Comparison of ENCODE assay signal across 10 cellular contexts in the genomic region with DNA sequence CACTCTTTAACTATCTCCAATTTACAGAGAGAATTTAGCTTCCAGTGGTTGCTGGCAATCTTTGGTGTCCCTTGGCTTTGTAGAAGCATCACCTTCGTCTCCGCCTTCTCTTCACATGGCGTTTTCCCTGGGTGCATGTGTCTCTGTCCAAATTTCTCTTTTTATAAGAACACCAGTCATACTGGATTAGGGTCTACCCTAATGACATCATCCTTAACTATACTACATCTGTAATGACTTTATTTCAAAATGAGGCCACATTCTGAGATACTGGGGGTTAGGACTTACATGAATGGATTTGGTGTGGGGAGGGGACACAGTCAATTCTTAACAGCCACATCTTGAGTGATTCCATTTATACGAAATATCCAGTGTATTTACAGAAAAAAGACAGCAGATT. TPM values are rescaled to one million over a fixed set of nuclear protein-coding genes. Genes with fewer than 3 reads are reported as not detected.
"Had no signal": no experiment of that assay in that cellular context is flagged by ENCODE, and none has a peak within 500 bp of the region (broad histone marks: within the 10 kb centered on the region; RNA-seq: fewer than 3 reads in every experiment).

No MANE protein-coding gene starts in this region.

- ATAC-seq: GM23338, K562 had no signal

- H2AFZ ChIP-seq: GM23338 had no signal

- DNase-seq: H9, HCEC 1CT, HFFc6, IMR-90, KG1 had no signal

- FAIRE-seq: H1, H54, K562 had no signal

- H3K4me3 ChIP-seq: GM23338, K562 had no signal

- H3K4me2 ChIP-seq: GM23338 had no signal

RNA-seq across cellular contexts. Expression of a gene that starts 22.2 kb away (rescaled TPM):
- total RNA-seq: HFFc6 had no signal
- polyA plus RNA-seq: K562 had no signal

RNA-seq across cellular contexts. Expression of a gene that starts 57.7 kb away (rescaled TPM):
- total RNA-seq: GM23338, H1, H9, HFFc6, HT-29, IMR-90, K562 had no signal
- polyA plus RNA-seq: GM23338, H1, IMR-90, K562 had no signal
